In genomic region chr17:43556292-43556691, GRCh38 we compare ENCODE assay signal across 11 cellular contexts. TPM values are rescaled to one million over a fixed set of nuclear protein-coding genes. Genes with fewer than 3 reads are reported as not detected.
DNase-seq lines count a peak whose midpoint lies in the region; ATAC-seq and TF ChIP-seq lines count a peak whose summit lies in the region.
"Had no signal": no experiment of that assay in that cellular context is flagged by ENCODE, and none has a peak within 500 bp of the region (broad histone marks: within the 10 kb centered on the region; RNA-seq: fewer than 3 reads in every experiment).

No MANE protein-coding gene starts in this region.

- H3K36me3 ChIP-seq in breast epithelium (no peaks in the 10 kb centered on the region), RWPE2 (ENCODE audit: low read depth) (no peaks in the 10 kb centered on the region), upper lobe of left lung (no peaks in the 10 kb centered on the region)
- H3K36me3 ChIP-seq: BLaER1 had no signal

- WGBS in upper lobe of left lung, 2 donors = 20 to 30% methylated on average over 5 of the region's 5 CpGs

- intact Hi-C loops in MCF 10A (cut with micrococcal nuclease) = no loop called here
- intact Hi-C loops in breast epithelium (cut with DNase I; ENCODE audit: low total_unique reads) = no loop called here

- H3K9me3 Mint-ChIP-seq in MCF 10A (ENCODE audit: unreplicated experiment) = no peaks in the 10 kb centered on the region
- H3K9me3 Mint-ChIP-seq: nephron had no signal

- H3K4me3 Mint-ChIP-seq in MCF 10A (ENCODE audit: unreplicated experiment) = no peak overlapping the region
- H3K4me3 Mint-ChIP-seq: nephron had no signal

- no TSS peak for BruUV-seq in MCF 10A (replicated peaks; lab: Mats Ljungman, UMichigan)

- TF ChIP-seq EP300 in upper lobe of left lung (IDR thresholded peaks at IDR 0.05) = no peak

- H3K9me3 ChIP-seq in breast epithelium (no peaks in the 10 kb centered on the region), RWPE2 (ENCODE audit: severe bottlenecking) (no peaks in the 10 kb centered on the region), upper lobe of left lung (no peaks in the 10 kb centered on the region)
- H3K9me3 ChIP-seq: BLaER1 had no signal

- TF ChIP-seq CTCF in MCF 10A (IDR thresholded peaks at IDR 0.05; ENCODE audit: unreplicated experiment) (no peak), breast epithelium (IDR thresholded peaks at IDR 0.05) (no peak), RWPE2 (IDR thresholded peaks at IDR 0.05; ENCODE audit: poor library complexity, severe bottlenecking) (no peak), upper lobe of left lung (IDR thresholded peaks at IDR 0.05) (no peak)

- CTCF ChIA-PET in MCF 10A (lab: Yijun Ruan, JAX) = interaction anchor here (0.7 to 1.0 kb wide), 3 partner anchors 29 to 138 kb away, joined by 3 to 4 read pairs (median 3); no protein-coding TSS in a partner anchor

- ATAC-seq in RWPE2 (ENCODE audit: low read depth) = peak; percentile 68
- peak; percentile 83 to 87 for ATAC-seq in upper lobe of left lung (ENCODE audit: low FRiP score in 2 of 2)

- H3K4me1 ChIP-seq in breast epithelium (no peaks in the 10 kb centered on the region), RWPE2 (ENCODE audit: insufficient read depth, poor library complexity, severe bottlenecking) (peaks cover 4% of the 10 kb centered on the region), upper lobe of left lung (peaks cover 0 to 8% (median 7%) of the 10 kb centered on the region in 4 donors)
- H3K4me1 ChIP-seq: BLaER1 had no signal

- H3K27ac Mint-ChIP-seq in MCF 10A (ENCODE audit: low read depth, unreplicated experiment) = peak overlapping the region; percentile 68
- H3K27ac Mint-ChIP-seq: nephron had no signal

- no peaks in the 10 kb centered on the region for H3K27me3 ChIP-seq in breast epithelium
- no peaks in the 10 kb centered on the region for H3K27me3 ChIP-seq in RWPE2 (ENCODE audit: insufficient read depth, poor library complexity, severe bottlenecking)
- H3K27me3 ChIP-seq in upper lobe of left lung = no peaks in the 10 kb centered on the region

- TF ChIP-seq POLR2A in breast epithelium (IDR thresholded peaks at IDR 0.05) (no peak), upper lobe of left lung (IDR thresholded peaks at IDR 0.05) (no peak)

- H3K27ac ChIP-seq in breast epithelium = no peak overlapping the region
- H3K27ac ChIP-seq in RWPE2 (ENCODE audit: poor library complexity, severe bottlenecking) = no peak overlapping the region
- H3K27ac ChIP-seq in upper lobe of left lung = no peak overlapping the region
- H3K27ac ChIP-seq: BLaER1 had no signal

- POLR2A ChIA-PET in MCF 10A (lab: Yijun Ruan, JAX) = interaction anchor here (1.3 kb wide), 1 partner anchor 9 kb away, joined by 6 read pairs; no protein-coding TSS in a partner anchor

- H3K36me3 Mint-ChIP-seq in MCF 10A (ENCODE audit: insufficient read depth, unreplicated experiment) = no peaks in the 10 kb centered on the region

- DNase-seq in MCF 10A (ENCODE audit: unreplicated experiment) (peak; percentile 84), breast epithelium (ENCODE audit: low spot score in 2 of 2) (no peak), RWPE2 (ENCODE audit: low spot score) (no peak), iPS-NIHi11 (ENCODE audit: low spot score) (peak; percentile 53), upper lobe of left lung (peak in 1 of 2 donors; percentile 57), NCI-H446 treated with DMSO at 0.1 percent for 48 hours (lab: John Stamatoyannopoulos, UW) (no peak), globus pallidus (ENCODE audit: low spot score) (no peak), inferior parietal cortex (ENCODE audit: extremely low spot score) (no peak)
- DNase-seq: NCI-H1092 had no signal

- H3K27me3 Mint-ChIP-seq in MCF 10A (ENCODE audit: insufficient read depth, unreplicated experiment) = no peaks in the 10 kb centered on the region

- no peak overlapping the region for H3K4me3 ChIP-seq in breast epithelium
- no peak overlapping the region for H3K4me3 ChIP-seq in RWPE2 (ENCODE audit: severe bottlenecking)
- no peak overlapping the region for H3K4me3 ChIP-seq in upper lobe of left lung
- H3K4me3 ChIP-seq: BLaER1 had no signal

- H3K4me1 Mint-ChIP-seq in MCF 10A (ENCODE audit: insufficient read depth, unreplicated experiment) = peaks cover 19% of the 10 kb centered on the region

RNA-seq across cellular contexts. Expression of gene ETV4, which starts 10.2 kb away (rescaled TPM):
- total RNA-seq in MCF 10A (2022) (23.5 and 31.6 TPM in 2 replicates), breast epithelium (1 to 10 TPM in 2 of 3 donors, not detected in 1; 2.0 to 2.9 TPM), upper lobe of left lung (1 to 10 TPM; 2.8 to 5.2 (median 3.4) TPM)

Comparison
In these comparisons a context has a peak if more than half of its experiments do, and no peak if none do; other contexts are left out.
1. DNase-seq: peak in MCF 10A (single experiment) and iPS-NIHi11 (single experiment); none in breast epithelium (0 of 2), RWPE2 (single experiment), NCI-H446 treated with DMSO at 0.1 percent for 48 hours (single experiment), globus pallidus (single experiment) and inferior parietal cortex (single experiment).